In genomic region chr4:12538162-12538561, GRCh38 we compare ENCODE assay signal across 31 cellular contexts.
"Had no signal": no experiment of that assay in that cellular context is flagged by ENCODE, and none has a peak within 500 bp of the region (broad histone marks: within the 10 kb centered on the region; RNA-seq: fewer than 3 reads in every experiment).

No MANE protein-coding gene starts in this region.

- H3K4me1 Mint-ChIP-seq: activated CD4-positive, alpha-beta T cell treated with anti-CD3 and anti-CD28 coated beads for 36 hours; activated CD4-positive, alpha-beta T cell treated with anti-CD3 and anti-CD28 coated beads, Interleukin-2, amount 10 ng/mL, durations not matched to agents 24 days and 14 days; activated CD8-positive, alpha-beta memory T cell treated with anti-CD3 and anti-CD28 coated beads, Interleukin-2, amount 10 ng/mL, durations not matched to agents 7 days and 5 days; T-helper 17 cell had no signal

- H3K27ac ChIP-seq: body of pancreas, epithelial cell of prostate, esophagus squamous epithelium, gastroesophageal sphincter, heart right ventricle had no signal

- H3K9me3 ChIP-seq: body of pancreas, esophagus squamous epithelium, gastroesophageal sphincter, heart right ventricle had no signal

- DNase-seq: activated CD4-positive, alpha-beta memory T cell treated with anti-CD3 and anti-CD28 coated beads for 36 hours; activated CD4-positive, alpha-beta T cell treated with anti-CD3 and anti-CD28 coated beads for 36 hours; activated CD4-positive, alpha-beta T cell treated with anti-CD3 and anti-CD28 coated beads, Interleukin-2, amount 10 ng/mL, durations not matched to agents 24 days and 14 days; activated CD4-positive, CD25-positive, alpha-beta regulatory T cell; activated CD4-positive, CD25-positive, alpha-beta regulatory T cell treated with anti-CD3 and anti-CD28 coated beads, Interleukin-2, amount 50 U/mL, for 72 hours; activated CD8-positive, alpha-beta memory T cell treated with anti-CD3 and anti-CD28 coated beads, Interleukin-2, amount 10 ng/mL, durations not matched to agents 7 days and 5 days; activated CD8-positive, alpha-beta memory T cell treated with anti-CD3 and anti-CD28 coated beads, Interleukin-2, amount 50 U/mL, for 4 hours; activated CD8-positive, alpha-beta T cell treated with anti-CD3 and anti-CD28 coated beads, Interleukin-2, amount 10 ng/mL, durations not matched to agents 7 days and 5 days; activated gamma-delta T cell; activated naive CD4-positive, alpha-beta T cell; activated naive CD4-positive, alpha-beta T cell treated with anti-CD3 and anti-CD28 coated beads, Interleukin-2, amount 50 U/mL, for 16 hours; activated T-cell treated with anti-CD3 and anti-CD28 coated beads, Interleukin-2, amount 50 U/mL, for 1 hour; activated T-cell treated with anti-CD3 and anti-CD28 coated beads, Interleukin-2, amount 50 U/mL, for 48 hours; amniotic stem cell; anterior cingulate cortex; body of pancreas; caudate nucleus; cortex of kidney; dermis blood vessel endothelial cell; effector CD8-positive, alpha-beta T cell; esophagus squamous epithelium; foreskin melanocyte; T-helper 1 cell; T-helper 17 cell; T1000 had no signal

- H3K27me3 ChIP-seq: body of pancreas, esophagus squamous epithelium, gastroesophageal sphincter, heart right ventricle had no signal

- H3K27me3 Mint-ChIP-seq: activated CD4-positive, alpha-beta memory T cell treated with anti-CD3 and anti-CD28 coated beads for 36 hours; activated CD4-positive, alpha-beta T cell treated with anti-CD3 and anti-CD28 coated beads for 36 hours; activated CD4-positive, alpha-beta T cell treated with anti-CD3 and anti-CD28 coated beads, Interleukin-2, amount 10 ng/mL, durations not matched to agents 24 days and 14 days; activated CD8-positive, alpha-beta memory T cell treated with anti-CD3 and anti-CD28 coated beads, Interleukin-2, amount 10 ng/mL, durations not matched to agents 7 days and 5 days; activated naive CD8-positive, alpha-beta T cell; T-helper 17 cell had no signal

- H3K27ac Mint-ChIP-seq: activated CD4-positive, alpha-beta memory T cell treated with anti-CD3 and anti-CD28 coated beads for 36 hours; activated CD4-positive, alpha-beta T cell treated with anti-CD3 and anti-CD28 coated beads for 36 hours; activated CD4-positive, alpha-beta T cell treated with anti-CD3 and anti-CD28 coated beads, Interleukin-2, amount 10 ng/mL, durations not matched to agents 24 days and 14 days; activated CD8-positive, alpha-beta memory T cell treated with anti-CD3 and anti-CD28 coated beads, Interleukin-2, amount 10 ng/mL, durations not matched to agents 7 days and 5 days; activated CD8-positive, alpha-beta T cell treated with anti-CD3 and anti-CD28 coated beads, Interleukin-2, amount 10 ng/mL, durations not matched to agents 7 days and 5 days; activated naive CD8-positive, alpha-beta T cell; activated T-helper 1 cell treated with anti-CD3 and anti-CD28 coated beads, Interleukin-12 subunit alpha, Interleukin-12 subunit beta, Interleukin-2, Interleukin-4 antibody, amounts not matched to agents 30 ng/mL and 10 ng/mL and 1 ng/mL, durations not matched to agents 14 hours and 24 hours and 36 hours; T-helper 17 cell; T-helper 2 cell treated with Interferon-gamma antibody and Interleukin-4, amounts not matched to agents 5 μg/mL and 100 μg/mL, for 36 hours had no signal

- H3K4me3 Mint-ChIP-seq: activated CD4-positive, alpha-beta memory T cell treated with anti-CD3 and anti-CD28 coated beads for 36 hours; activated CD4-positive, alpha-beta T cell treated with anti-CD3 and anti-CD28 coated beads for 36 hours; activated CD4-positive, alpha-beta T cell treated with anti-CD3 and anti-CD28 coated beads, Interleukin-2, amount 10 ng/mL, durations not matched to agents 24 days and 14 days; activated CD8-positive, alpha-beta memory T cell treated with anti-CD3 and anti-CD28 coated beads, Interleukin-2, amount 10 ng/mL, durations not matched to agents 7 days and 5 days; activated CD8-positive, alpha-beta T cell treated with anti-CD3 and anti-CD28 coated beads, Interleukin-2, amount 10 ng/mL, durations not matched to agents 7 days and 5 days; activated naive CD8-positive, alpha-beta T cell; activated T-helper 1 cell treated with anti-CD3 and anti-CD28 coated beads, Interleukin-12 subunit alpha, Interleukin-12 subunit beta, Interleukin-2, Interleukin-4 antibody, amounts not matched to agents 30 ng/mL and 10 ng/mL and 1 ng/mL, durations not matched to agents 14 hours and 24 hours and 36 hours; T-helper 17 cell; T-helper 2 cell treated with Interferon-gamma antibody and Interleukin-4, amounts not matched to agents 5 μg/mL and 100 μg/mL, for 36 hours had no signal

- H3K9me3 Mint-ChIP-seq: activated CD4-positive, alpha-beta T cell treated with anti-CD3 and anti-CD28 coated beads, Interleukin-2, amount 10 ng/mL, durations not matched to agents 24 days and 14 days had no signal

- H3K36me3 ChIP-seq: esophagus squamous epithelium, gastroesophageal sphincter, heart right ventricle had no signal

- H3K4me3 ChIP-seq: body of pancreas, esophagus squamous epithelium, gastroesophageal sphincter, heart right ventricle had no signal

- H3K36me3 Mint-ChIP-seq: activated CD4-positive, alpha-beta memory T cell treated with anti-CD3 and anti-CD28 coated beads for 36 hours; activated CD8-positive, alpha-beta memory T cell treated with anti-CD3 and anti-CD28 coated beads, Interleukin-2, amount 10 ng/mL, durations not matched to agents 7 days and 5 days; activated naive CD8-positive, alpha-beta T cell had no signal

- H3K4me1 ChIP-seq: body of pancreas, esophagus squamous epithelium, gastroesophageal sphincter, heart right ventricle had no signal
